Comparison of ENCODE assay signal across 23 cellular contexts in genomic region chr22:44464000-44464399, GRCh38.
"Had no signal": no experiment of that assay in that cellular context is flagged by ENCODE, and none has a peak within 500 bp of the region (broad histone marks: within the 10 kb centered on the region; RNA-seq: fewer than 3 reads in every experiment).

No MANE protein-coding gene starts in this region.

- H3K4me3 Mint-ChIP-seq: immature natural killer cell; memory B cell; natural killer cell; stimulated activated naive B cell treated with anti-CD40 and anti-IgM and Interleukin-4, amounts not matched to agents 10 μg/mL and 1 μg/mL and 100 μg/mL, for 72 hours; stimulated activated naive CD8-positive, alpha-beta T cell treated with anti-CD3 and anti-CD28 coated beads, Interleukin-15, Interleukin-2, amounts not matched to agents 100 ng/mL and 50 ng/mL, for 24 hours had no signal

- H3K9me3 ChIP-seq: esophagus squamous epithelium, pancreas, thoracic aorta, upper lobe of right lung, uterus had no signal

- ATAC-seq: natural killer cell; pancreas; sciatic nerve; stimulated activated naive B cell treated with anti-CD40 and anti-IgM and Interleukin-4, amounts not matched to agents 10 μg/mL and 1 μg/mL and 100 μg/mL, for 72 hours; upper lobe of right lung had no signal

- H3K4me1 Mint-ChIP-seq: memory B cell had no signal

- H3K27me3 Mint-ChIP-seq: stimulated activated naive CD8-positive, alpha-beta T cell treated with anti-CD3 and anti-CD28 coated beads, Interleukin-15, Interleukin-2, amounts not matched to agents 100 ng/mL and 50 ng/mL, for 24 hours had no signal

- H3K27ac Mint-ChIP-seq: immature natural killer cell; memory B cell; natural killer cell; stimulated activated naive B cell treated with anti-CD40 and anti-IgM and Interleukin-4, amounts not matched to agents 10 μg/mL and 1 μg/mL and 100 μg/mL, for 72 hours; stimulated activated naive CD8-positive, alpha-beta T cell treated with anti-CD3 and anti-CD28 coated beads, Interleukin-15, Interleukin-2, amounts not matched to agents 100 ng/mL and 50 ng/mL, for 24 hours had no signal

- H3K4me1 ChIP-seq: esophagus squamous epithelium, pancreas, tibial nerve, upper lobe of right lung, uterus had no signal

- H3K36me3 Mint-ChIP-seq: immature natural killer cell, natural killer cell had no signal

- DNase-seq: dermis blood vessel endothelial cell; effector memory CD4-positive, alpha-beta T cell; erythroblast; esophagus squamous epithelium; hypothalamus; immature natural killer cell; natural killer cell; occipital lobe; pancreas; stimulated activated CD4-positive, alpha-beta T cell treated with anti-CD3 and anti-CD28 coated beads, Interleukin-4, amount 100 ng/mL, for 4 hours; stimulated activated naive B cell treated with anti-CD40 and anti-IgM and Interleukin-4, amounts not matched to agents 10 μg/mL and 1 μg/mL and 100 μg/mL, for 72 hours; upper lobe of right lung; uterus had no signal

- H3K4me3 ChIP-seq: coronary artery, esophagus squamous epithelium, lung, pancreas, thoracic aorta, tibial nerve, upper lobe of right lung, uterus had no signal

- H3K9me3 Mint-ChIP-seq: immature natural killer cell had no signal

- H3K27ac ChIP-seq: coronary artery, esophagus squamous epithelium, pancreas, thoracic aorta, tibial nerve, upper lobe of right lung, uterus had no signal

- FAIRE-seq: endothelial cell of umbilical vein, frontal cortex, keratinocyte, pancreas had no signal
